Comparison of ENCODE assay signal across 28 cellular contexts in genomic region chr19:36371886-36372285, GRCh38.
"Had no signal": no experiment of that assay in that cellular context is flagged by ENCODE, and none has a peak within 500 bp of the region (broad histone marks: within the 10 kb centered on the region; RNA-seq: fewer than 3 reads in every experiment).

No MANE protein-coding gene starts in this region.

- H3K36me3 ChIP-seq: colonic mucosa had no signal

- FAIRE-seq: colon, endometrium, endothelial cell of umbilical vein had no signal

- H3K9me3 ChIP-seq: colonic mucosa, esophagus muscularis mucosa, gastrocnemius medialis had no signal

- H3K27ac ChIP-seq: colonic mucosa, coronary artery, dorsolateral prefrontal cortex, epithelial cell of prostate, esophagus muscularis mucosa, esophagus squamous epithelium, foreskin keratinocyte, gastrocnemius medialis, gastroesophageal sphincter, heart left ventricle, heart right ventricle had no signal

- DNase-seq: colonic mucosa; cortex of kidney; dermis blood vessel endothelial cell; dorsolateral prefrontal cortex; effector CD4-positive, alpha-beta T cell; effector CD8-positive, alpha-beta T cell; effector memory CD4-positive, alpha-beta T cell; effector memory CD8-positive, alpha-beta T cell; endodermal cell; erythroblast; esophagus squamous epithelium; foreskin fibroblast; foreskin keratinocyte; foreskin melanocyte; gastrocnemius medialis; glutamatergic neuron; head of caudate nucleus; heart left ventricle; heart right ventricle had no signal

- ATAC-seq: effector memory CD8-positive, alpha-beta T cell; esophagus mucosa; foreskin keratinocyte; gastrocnemius medialis; gastroesophageal sphincter; heart left ventricle; heart right ventricle had no signal

- H3K27me3 ChIP-seq: colonic mucosa, dorsolateral prefrontal cortex, esophagus muscularis mucosa, esophagus squamous epithelium, foreskin keratinocyte, gastrocnemius medialis, gastroesophageal sphincter, heart left ventricle, heart right ventricle had no signal

- H3K4me3 ChIP-seq: colonic mucosa, coronary artery, dorsolateral prefrontal cortex, esophagus muscularis mucosa, esophagus squamous epithelium, gastrocnemius medialis, gastroesophageal sphincter, heart left ventricle, heart right ventricle had no signal

- H3K4me1 ChIP-seq: colonic mucosa, esophagus squamous epithelium, foreskin keratinocyte, gastrocnemius medialis had no signal

- H3K27ac Mint-ChIP-seq: dendritic cell treated with granulocyte-macrophage colony-stimulating factor and Interleukin-4, amounts not matched to agents 40 ng/mL and 50 ng/mL, for 4 days; effector memory CD8-positive, alpha-beta T cell; endodermal cell had no signal
